ENCODE assay signal across 27 cellular contexts in genomic region chr5:39115644-39116346, GRCh38. TPM values are rescaled to one million over a fixed set of nuclear protein-coding genes. Genes with fewer than 3 reads are reported as not detected.
DNase-seq lines count a peak whose midpoint lies in the region; ATAC-seq, FAIRE-seq and TF ChIP-seq lines count a peak whose summit lies in the region.
"Had no signal": no experiment of that assay in that cellular context is flagged by ENCODE, and none has a peak within 500 bp of the region (broad histone marks: within the 10 kb centered on the region; RNA-seq: fewer than 3 reads in every experiment).

No MANE protein-coding gene starts in this region.

- peaks cover 5% of the 10 kb centered on the region; the same call in 1 of the 2 replicates for H3K27me3 ChIP-seq in SK-N-SH (ENCODE audit: insufficient read depth)
- H3K27me3 ChIP-seq in right cardiac atrium (ENCODE audit: control insufficient read depth, insufficient read depth), result no peaks in the 10 kb centered on the region
- no peaks in the 10 kb centered on the region; a peak in 1 of 5 replicates for H3K27me3 ChIP-seq in HepG2 (ENCODE audit: control insufficient read depth in 1 of 2, insufficient read depth in 2 of 2, low read length in 2 of 2)
- H3K27me3 ChIP-seq: BLaER1, MG63, Peyer's patch had no signal

- H3K4me3 ChIP-seq in SK-N-SH (ENCODE audit: low read depth in 2 of 2, low read length in 1 of 2), result 0 out of 4 replicates have a peak overlapping the region, but pooled peaks of 1 of the 2 experiments have one; percentile 6
- no peak overlapping the region for H3K4me3 ChIP-seq in right cardiac atrium (ENCODE audit: low read length)
- H3K4me3 ChIP-seq in HepG2 (replicated peaks in 1 of 3; ENCODE audit: insufficient read depth in 1 of 3, low read depth in 2 of 3, low read length in 3 of 3), result no peak overlapping the region
- H3K4me3 ChIP-seq: BLaER1, MG63, Peyer's patch, prostate gland had no signal

- no peak overlapping the region for H3K4me3 Mint-ChIP-seq in activated naive CD8-positive, alpha-beta T cell treated with anti-CD3 and anti-CD28 coated beads for 36 hours
- H3K4me3 Mint-ChIP-seq in naive thymus-derived CD8-positive, alpha-beta T cell, result no peak overlapping the region
- H3K4me3 Mint-ChIP-seq: memory B cell, nephron had no signal

- TF ChIP-seq RAD21 in SK-N-SH (IDR thresholded peaks at IDR 0.05; ENCODE audit: low read length) (no peak), HepG2 (CRISPR knock-in tag; IDR thresholded peaks at IDR 0.05) (no peak)

- no peak for DNase-seq in SK-N-SH
- no peak for DNase-seq in H54 (ENCODE audit: insufficient read length, low spot score)
- no peak for DNase-seq in activated naive CD8-positive, alpha-beta T cell treated with anti-CD3 and anti-CD28 coated beads for 36 hours
- no peak for DNase-seq in naive thymus-derived CD8-positive, alpha-beta T cell
- no peak for DNase-seq in right cardiac atrium
- DNase-seq in HepG2 (ENCODE audit: low spot score), result no peak
- no peak for DNase-seq in GM10248 (ENCODE audit: extremely low spot score)
- DNase-seq: 8988T; activated CD4-positive, alpha-beta T cell treated with anti-CD3 and anti-CD28 coated beads for 1 hour; activated T-cell treated with anti-CD3 and anti-CD28 coated beads for 4 hours; DMS 273 treated with DMSO at 0.1 percent for 48 hours; foreskin melanocyte; GF-D8; kidney glomerular epithelial cell; MG63; NCI-H1436; NCI-H2171; NCI-H82; Peyer's patch; T1000 had no signal

- H3K36me3 ChIP-seq in SK-N-SH (replicated peaks in 1 of 2; ENCODE audit: control insufficient read depth in 1 of 2, insufficient read depth in 2 of 2, low read length in 1 of 2) (no peaks in the 10 kb centered on the region), HepG2 (replicated peaks in 1 of 2; ENCODE audit: control insufficient read depth in 1 of 2, insufficient read depth in 2 of 2, low read length in 2 of 2) (no peaks in the 10 kb centered on the region)
- H3K36me3 ChIP-seq: BLaER1, MG63, Peyer's patch, prostate gland had no signal

- 0 out of 2 replicates have a peak overlapping the region, but pooled peaks have one; percentile 30 for H2AFZ ChIP-seq in SK-N-SH (ENCODE audit: low read depth)
- no peak overlapping the region for H2AFZ ChIP-seq in HepG2 (ENCODE audit: low read length)

- ATAC-seq in SK-N-SH treated with all-trans-retinoic acid at 6 μM for 48 hours, result no peak
- no peak for ATAC-seq in naive thymus-derived CD8-positive, alpha-beta T cell
- no peak for ATAC-seq in right cardiac atrium
- no peak for ATAC-seq in HepG2
- ATAC-seq: HCT116 had no signal

- H3K79me2 ChIP-seq in SK-N-SH (ENCODE audit: insufficient read depth) (no peaks in the 10 kb centered on the region), HepG2 (ENCODE audit: insufficient read depth, low read length) (no peaks in the 10 kb centered on the region)

- CTCF ChIA-PET in SK-N-SH (lab: Yijun Ruan, JAX), result interaction anchor here (4.6 kb wide), 1 partner anchor 35 kb away, joined by 21 read pairs; no protein-coding TSS in a partner anchor
- CTCF ChIA-PET in HepG2 (lab: Yijun Ruan, JAX; ENCODE audit: low intra/inter-chr PET ratio, low total read pairs), result no interaction called here
- CTCF ChIA-PET in GM10248 (lab: Yijun Ruan, JAX), result no interaction called here

- H3K27ac Mint-ChIP-seq in activated naive CD8-positive, alpha-beta T cell treated with anti-CD3 and anti-CD28 coated beads for 36 hours, result peak overlapping the region; percentile 84
- peak overlapping the region in 9 of 10 donors; percentile 29 to 80 (median 64) for H3K27ac Mint-ChIP-seq in naive thymus-derived CD8-positive, alpha-beta T cell
- H3K27ac Mint-ChIP-seq: memory B cell, nephron had no signal

- peaks cover 24% of the 10 kb centered on the region for H3K36me3 Mint-ChIP-seq in activated naive CD8-positive, alpha-beta T cell treated with anti-CD3 and anti-CD28 coated beads for 36 hours
- peaks cover 0 to 86% (median 19%) of the 10 kb centered on the region in 3 donors for H3K36me3 Mint-ChIP-seq in naive thymus-derived CD8-positive, alpha-beta T cell
- H3K36me3 Mint-ChIP-seq: memory B cell had no signal

- H3K9me3 ChIP-seq in SK-N-SH (no peaks in the 10 kb centered on the region), right cardiac atrium (ENCODE audit: control insufficient read depth, low read length) (no peaks in the 10 kb centered on the region), HepG2 (ENCODE audit: low read length) (no peaks in the 10 kb centered on the region)
- H3K9me3 ChIP-seq: BLaER1, MG63, Peyer's patch, prostate gland had no signal

- H3K27ac ChIP-seq in SK-N-SH (ENCODE audit: low read depth in 2 of 2, low read length in 1 of 2) (no peak overlapping the region), right cardiac atrium (ENCODE audit: low read length) (no peak overlapping the region), HepG2 (ENCODE audit: extremely low read length, insufficient read depth, low read length) (no peak overlapping the region)
- H3K27ac ChIP-seq: BLaER1, Peyer's patch, prostate gland had no signal

- FAIRE-seq in H54 (lab: Jason Lieb, UNC) (peak; percentile 57), HepG2 (lab: Jason Lieb, UNC) (no peak)
- FAIRE-seq: bronchial epithelial cell had no signal

- no peaks in the 10 kb centered on the region for H3K9me3 Mint-ChIP-seq in activated naive CD8-positive, alpha-beta T cell treated with anti-CD3 and anti-CD28 coated beads for 36 hours
- H3K9me3 Mint-ChIP-seq in naive thymus-derived CD8-positive, alpha-beta T cell, result no peaks in the 10 kb centered on the region
- H3K9me3 Mint-ChIP-seq: memory B cell, nephron had no signal

- in situ Hi-C loops in HepG2 (cut with HindIII; ENCODE audit: extremely low pct_ligation_motif_present, low pct_unique_long_range_greater_than_20kb), result no loop called here

- BruUV-seq in HepG2 (replicated peaks; lab: Mats Ljungman, UMichigan), result no TSS peak

- no peaks in the 10 kb centered on the region for H3K4me1 ChIP-seq in SK-N-SH (ENCODE audit: control insufficient read depth in 1 of 2, insufficient read depth in 2 of 2, low read depth in 1 of 2, low read length in 1 of 2)
- no peaks in the 10 kb centered on the region for H3K4me1 ChIP-seq in right cardiac atrium (ENCODE audit: control insufficient read depth, insufficient read depth, low read length)
- no peaks in the 10 kb centered on the region for H3K4me1 ChIP-seq in HepG2 (ENCODE audit: insufficient read depth, low read length)
- H3K4me1 ChIP-seq: BLaER1, Peyer's patch, prostate gland had no signal

- H3K27me3 Mint-ChIP-seq in activated naive CD8-positive, alpha-beta T cell treated with anti-CD3 and anti-CD28 coated beads for 36 hours, result no peaks in the 10 kb centered on the region
- no peaks in the 10 kb centered on the region for H3K27me3 Mint-ChIP-seq in naive thymus-derived CD8-positive, alpha-beta T cell
- H3K27me3 Mint-ChIP-seq: memory B cell had no signal

- no peaks in the 10 kb centered on the region for H4K20me1 ChIP-seq in SK-N-SH (ENCODE audit: insufficient read depth)
- no peaks in the 10 kb centered on the region for H4K20me1 ChIP-seq in HepG2 (ENCODE audit: insufficient read depth, low read length)
- H4K20me1 ChIP-seq: BLaER1 had no signal

- TF ChIP-seq CTCF in SK-N-SH (IDR thresholded peaks at IDR 0.05), result no peak
- TF ChIP-seq CTCF in HepG2 (CRISPR knock-in tag; IDR thresholded peaks at IDR 0.05), result no peak
- no peak for TF ChIP-seq CTCF in GM10248 (IDR thresholded peaks at IDR 0.05; ENCODE audit: control extremely low read depth, extremely low read depth, low read depth, missing control alignments)

- POLR2A ChIA-PET in SK-N-SH (lab: Yijun Ruan, JAX), result no interaction called here
- POLR2A ChIA-PET in naive thymus-derived CD8-positive, alpha-beta T cell (lab: Charles Lee), result interaction anchor here (0.6 to 1.1 kb wide), 2 partner anchors 16 to 147 kb away, joined by 3 to 4 read pairs; no protein-coding TSS in a partner anchor
- POLR2A ChIA-PET in HepG2 (lab: Yijun Ruan, JAX), result no interaction called here
- POLR2A ChIA-PET in GM10248 (lab: Yijun Ruan, JAX), result no interaction called here

- TF ChIP-seq EP300 in SK-N-SH (IDR thresholded peaks at IDR 0.05; ENCODE audit: borderline replicate concordance in 1 of 2, low read depth in 1 of 2, low read length in 1 of 2) (no peak), HepG2 (IDR thresholded peaks at IDR 0.05; ENCODE audit: low read depth in 2 of 2, low read length in 2 of 2) (no peak), HepG2 (CRISPR knock-in tag; IDR thresholded peaks at IDR 0.05; ENCODE audit: borderline replicate concordance) (no peak)

- H3K4me2 ChIP-seq in SK-N-SH (peak overlapping the region; percentile 19; the same call in 1 of the 2 replicates), HepG2 (ENCODE audit: low read depth, low read length) (no peak overlapping the region)
- H3K4me2 ChIP-seq: BLaER1 had no signal

- intact Hi-C loops in right cardiac atrium (cut with DNase I) (no loop called here), HepG2 (cut with micrococcal nuclease; ENCODE audit: unreplicated experiment) (no loop called here)

- H3K9ac ChIP-seq in SK-N-SH (no peak overlapping the region), HepG2 (ENCODE audit: insufficient read depth, low read depth, low read length) (no peak overlapping the region)
- H3K9ac ChIP-seq: BLaER1 had no signal

- no peaks in the 10 kb centered on the region; the same call in 1 of the 2 replicates for H3K9me2 ChIP-seq in SK-N-SH

- no peak for TF ChIP-seq POLR2A in H54 (IDR thresholded peaks at IDR 0.05; ENCODE audit: low read depth, low read length)
- TF ChIP-seq POLR2A in HepG2 (IDR thresholded peaks at IDR 0.05; ENCODE audit: insufficient read depth in 1 of 2, low read depth in 2 of 2, low read length in 2 of 2), result no peak

- peaks cover 49% of the 10 kb centered on the region for H3K4me1 Mint-ChIP-seq in activated naive CD8-positive, alpha-beta T cell treated with anti-CD3 and anti-CD28 coated beads for 36 hours
- H3K4me1 Mint-ChIP-seq in naive thymus-derived CD8-positive, alpha-beta T cell, result peaks cover 12 to 32% (median 18%) of the 10 kb centered on the region in 4 donors
- H3K4me1 Mint-ChIP-seq: nephron had no signal

- H3F3A ChIP-seq in SK-N-SH (replicated peaks; ENCODE audit: insufficient read depth), result no peaks in the 10 kb centered on the region

- 23% methylated on average over 5 of the region's 5 CpGs for WGBS in SK-N-SH (ENCODE audit: low lambda C conversion rate)
- WGBS in right cardiac atrium, result 66% methylated on average over 5 of the region's 5 CpGs
- WGBS in HepG2 (ENCODE audit: low lambda C conversion rate), result 61% methylated on average over 5 of the region's 5 CpGs

RNA-seq across cellular contexts. Expression of gene RICTOR, which starts 41.6 kb away (rescaled TPM):
- 1.6 and 2.6 TPM in 2 replicates for polyA plus RNA-seq in SK-N-SH (2012; rRNA removed)
- polyA plus RNA-seq in SK-N-SH (2012; cell fraction: cytosol; rRNA removed), result 1.8 and 1.9 TPM in 2 replicates
- 3.3 and 9.0 TPM in 2 replicates for polyA plus RNA-seq in SK-N-SH (2012; cell fraction: nucleus; rRNA removed)
- total RNA-seq in activated naive CD8-positive, alpha-beta T cell treated with anti-CD3 and anti-CD28 coated beads for 36 hours, result 10 to 100 TPM; 19.7 to 21.5 TPM
- 100 to 1,000 TPM in 1 of 2 experiments, 10 to 100 TPM in 1; 93.4 to 102 TPM for total RNA-seq in naive thymus-derived CD8-positive, alpha-beta T cell
- polyA plus RNA-seq in naive thymus-derived CD8-positive, alpha-beta T cell, result 10 to 100 TPM in 2 of 3 donors, 1 to 10 TPM in 1; 9.1 to 14.7 (median 11.2) TPM
- 10 to 100 TPM; 27.6 to 43.1 (median 30.7) TPM for total RNA-seq in right cardiac atrium
- polyA plus RNA-seq in right cardiac atrium, result 6.6 TPM
- 10.7 and 32.6 TPM in 2 replicates for total RNA-seq in HepG2 (2016; rRNA removed; fragmentation: Illumina TruSeq; extraction: Trizol)
- 16.4 and 17.4 TPM in 2 replicates for total RNA-seq in HepG2 (2016; cell fraction: cytosol; rRNA removed; fragmentation: Illumina TruSeq; extraction: Trizol; ENCODE audit: low read depth)
- 10.0 and 26.1 TPM in 2 replicates for total RNA-seq in HepG2 (2016; cell fraction: insoluble cytoplasmic fraction; rRNA removed; fragmentation: Illumina TruSeq; extraction: Trizol)
- 6.9 and 7.8 TPM in 2 replicates for total RNA-seq in HepG2 (2016; cell fraction: membrane; rRNA removed; fragmentation: Illumina TruSeq; extraction: Trizol)
- total RNA-seq in HepG2 (2016; cell fraction: nucleus; rRNA removed; fragmentation: Illumina TruSeq; extraction: Trizol), result 29.8 and 31.8 TPM in 2 replicates
- 11.0 and 15.4 TPM in 2 replicates for polyA plus RNA-seq in HepG2 (2011; rRNA removed)
- polyA plus RNA-seq in HepG2 (2011; cell fraction: cytosol; rRNA removed), result 3.2 and 5.3 TPM in 2 replicates
- polyA plus RNA-seq in HepG2 (2011; cell fraction: nucleus; rRNA removed), result 20.3 and 24.2 TPM in 2 replicates
- polyA plus RNA-seq in HepG2 (2012), result 10.5 and 12.5 TPM in 2 replicates
- polyA plus RNA-seq in HepG2 (2016; cell fraction: cytosol; fragmentation: Illumina TruSeq; extraction: Trizol; ENCODE audit: low read depth), result 0.07 and 0.10 TPM in 2 replicates
- polyA plus RNA-seq in HepG2 (2016; cell fraction: insoluble cytoplasmic fraction; fragmentation: Illumina TruSeq; extraction: Trizol; ENCODE audit: low read depth), result 6.0 and 7.1 TPM in 2 replicates
- 0.34 and 0.49 TPM in 2 replicates for polyA plus RNA-seq in HepG2 (2016; cell fraction: membrane; fragmentation: Illumina TruSeq; extraction: Trizol; ENCODE audit: low read depth)
- 22.0 and 22.5 TPM in 2 replicates for polyA plus RNA-seq in HepG2 (2016; cell fraction: nucleus; fragmentation: Illumina TruSeq; extraction: Trizol; ENCODE audit: insufficient read depth, low read depth)
- 49.0 and 56.1 TPM in 2 replicates for polyA minus RNA-seq in HepG2 (2011; rRNA and poly(A)+ RNA removed; ENCODE audit: low replicate concordance)
- polyA minus RNA-seq in HepG2 (2011; cell fraction: cytosol; rRNA and poly(A)+ RNA removed), result 25.4 and 35.2 TPM in 2 replicates
- polyA minus RNA-seq in HepG2 (2011; cell fraction: nucleus; rRNA and poly(A)+ RNA removed), result 180 and 184 TPM in 2 replicates
